Comparison of ENCODE assay signal across 17 cellular contexts in the genomic region with DNA sequence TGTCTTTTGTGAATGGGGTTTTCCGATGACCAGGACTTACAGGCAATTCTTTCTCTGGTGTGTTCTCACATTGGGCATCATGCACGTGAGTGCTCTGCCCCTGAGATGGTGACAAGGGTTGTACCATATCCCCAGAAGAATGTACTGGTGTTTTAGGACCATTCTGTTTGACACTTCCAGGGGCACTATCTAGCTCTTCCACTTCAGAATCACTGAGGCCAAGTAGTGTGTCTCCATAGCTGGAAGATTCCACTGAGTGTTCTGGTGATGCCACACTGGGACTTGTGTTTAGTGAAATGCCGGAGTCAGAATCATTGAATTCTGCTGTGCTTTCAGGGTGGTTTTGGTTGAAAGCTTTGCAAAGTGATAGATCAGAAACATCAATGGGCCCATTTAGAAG. TPM values are rescaled to one million over a fixed set of nuclear protein-coding genes. Genes with fewer than 3 reads are reported as not detected.
A peak's percentile ranks its signal among the peaks of the same experiment; 100 is the strongest.
DNase-seq lines count a peak whose midpoint lies in the region; ATAC-seq, FAIRE-seq and TF ChIP-seq lines count a peak whose summit lies in the region.
"Had no signal": no experiment of that assay in that cellular context is flagged by ENCODE, and none has a peak within 500 bp of the region (broad histone marks: within the 10 kb centered on the region; RNA-seq: fewer than 3 reads in every experiment).

No MANE protein-coding gene starts in this region.

- peaks cover 2% of the 10 kb centered on the region for H3K9me3 Mint-ChIP-seq in CD8-positive, alpha-beta T cell
- no peaks in the 10 kb centered on the region for H3K9me3 Mint-ChIP-seq in activated CD8-positive, alpha-beta T cell treated with anti-CD3 and anti-CD28 coated beads, Interleukin-2, amount 10 ng/mL, durations not matched to agents 7 days and 5 days (ENCODE audit: insufficient read depth)
- no peaks in the 10 kb centered on the region for H3K9me3 Mint-ChIP-seq in mesothelial cell of epicardium

- no peak overlapping the region for H3K4me2 ChIP-seq in A549

- DNase-seq in A549 (ENCODE audit: low read depth in 1 of 2, low spot score in 1 of 2) (no peak), mesothelial cell of epicardium (ENCODE audit: low spot score in 2 of 2, unreplicated experiment in 2 of 2) (no peak), D341Med (ENCODE audit: low spot score) (no peak), mesenteric fat pad (ENCODE audit: low spot score) (no peak), DMS53 treated with DMSO at 0.1 percent for 48 hours (lab: John Stamatoyannopoulos, UW; ENCODE audit: unreplicated experiment) (no peak), middle frontal gyrus (ENCODE audit: extremely low spot score, low spot score) (no peak)
- no peak for DNase-seq in CD8-positive, alpha-beta T cell
- no peak for DNase-seq in activated CD8-positive, alpha-beta T cell treated with anti-CD3 and anti-CD28 coated beads, Interleukin-2, amount 10 ng/mL, durations not matched to agents 7 days and 5 days
- DNase-seq: effector memory CD4-positive, alpha-beta T cell; GF-D8; head of caudate nucleus; Kasumi-1; NCI-H1092 treated with DMSO at 0.1 percent for 48 hours; NCI-H526; pancreas; stimulated activated CD4-positive, alpha-beta T cell treated with anti-CD3 and anti-CD28 coated beads, Interleukin-2, amount 100 ng/mL, for 24 hours had no signal

- H3K4me1 Mint-ChIP-seq in CD8-positive, alpha-beta T cell (ENCODE audit: low read depth) = peaks cover 42% of the 10 kb centered on the region
- peaks cover 7% of the 10 kb centered on the region for H3K4me1 Mint-ChIP-seq in activated CD8-positive, alpha-beta T cell treated with anti-CD3 and anti-CD28 coated beads, Interleukin-2, amount 10 ng/mL, durations not matched to agents 7 days and 5 days (ENCODE audit: low read depth)
- peaks cover 10% of the 10 kb centered on the region for H3K4me1 Mint-ChIP-seq in mesothelial cell of epicardium

- POLR2A ChIA-PET in A549 (lab: Yijun Ruan, JAX) = interaction anchor here (0.9 to 1.4 kb wide), 2 partner anchors 8 to 32 kb away, joined by 3 to 5 read pairs; no protein-coding TSS in a partner anchor
- POLR2A ChIA-PET in CD8-positive, alpha-beta T cell (lab: Charles Lee) = interaction anchor here (0.8 to 11.2 kb wide), 2 partner anchors 19 to 33 kb away, joined by 3 to 87 read pairs; partner anchors contain the start of genes HNRNPA3 and NFE2L2
- POLR2A ChIA-PET in activated CD8-positive, alpha-beta T cell treated with anti-CD3 and anti-CD28 coated beads, Interleukin-2, amount 10 ng/mL, durations not matched to agents 7 days and 5 days (lab: Charles Lee) = interaction anchor here (1.1 to 3.3 kb wide), 3 partner anchors 9 to 33 kb away, joined by 3 to 25 read pairs (median 3); partner anchors contain the start of gene NFE2L2

- no peak for FAIRE-seq in A549 (lab: Jason Lieb, UNC)
- FAIRE-seq: pancreas had no signal

- peak overlapping the region; percentile 42 for H3K27ac Mint-ChIP-seq in CD8-positive, alpha-beta T cell
- peak overlapping the region; percentile 26 for H3K27ac Mint-ChIP-seq in activated CD8-positive, alpha-beta T cell treated with anti-CD3 and anti-CD28 coated beads, Interleukin-2, amount 10 ng/mL, durations not matched to agents 7 days and 5 days
- H3K27ac Mint-ChIP-seq in mesothelial cell of epicardium = peak overlapping the region; percentile 37

- H3K9me3 ChIP-seq in A549 = no peaks in the 10 kb centered on the region
- H3K9me3 ChIP-seq in CD8-positive, alpha-beta T cell (ENCODE audit: low read length) = no peaks in the 10 kb centered on the region
- H3K9me3 ChIP-seq: pancreas, SJSA1 had no signal

- H3K27me3 ChIP-seq in CD8-positive, alpha-beta T cell (ENCODE audit: insufficient read depth, low read length) = no peaks in the 10 kb centered on the region
- H3K27me3 ChIP-seq: pancreas, SJSA1 had no signal

- no peaks in the 10 kb centered on the region for H3K27me3 Mint-ChIP-seq in CD8-positive, alpha-beta T cell (ENCODE audit: low read depth)
- no peaks in the 10 kb centered on the region for H3K27me3 Mint-ChIP-seq in activated CD8-positive, alpha-beta T cell treated with anti-CD3 and anti-CD28 coated beads, Interleukin-2, amount 10 ng/mL, durations not matched to agents 7 days and 5 days (ENCODE audit: low read depth)
- H3K27me3 Mint-ChIP-seq in mesothelial cell of epicardium (ENCODE audit: low read depth) = no peaks in the 10 kb centered on the region

- ATAC-seq in A549 = no peak
- ATAC-seq in CD8-positive, alpha-beta T cell = no peak
- ATAC-seq in activated CD8-positive, alpha-beta T cell treated with anti-CD3 and anti-CD28 coated beads, Interleukin-2, amount 10 ng/mL, durations not matched to agents 7 days and 5 days = no peak
- ATAC-seq: pancreas had no signal

- no peak overlapping the region for H3K4me3 ChIP-seq in A549
- no peak overlapping the region for H3K4me3 ChIP-seq in CD8-positive, alpha-beta T cell (ENCODE audit: low read depth, low read length)
- H3K4me3 ChIP-seq: pancreas, SJSA1 had no signal

- no peak for TF ChIP-seq RAD21 in A549 (conservative IDR thresholded peaks at IDR 0.05 in 1 of 2, IDR thresholded peaks at IDR 0.05 in 1 of 2)

- TF ChIP-seq CTCF in A549 (IDR thresholded peaks at IDR 0.05) (no peak), mesothelial cell of epicardium (IDR thresholded peaks at IDR 0.05; ENCODE audit: unreplicated experiment) (no peak)
- TF ChIP-seq CTCF in CD8-positive, alpha-beta T cell (IDR thresholded peaks at IDR 0.05) = no peak

- TF ChIP-seq POLR2A in A549 (IDR thresholded peaks at IDR 0.05; ENCODE audit: low read length) = no peak

- H3K36me3 ChIP-seq in CD8-positive, alpha-beta T cell (ENCODE audit: insufficient read depth, low read length) = peaks cover 39% of the 10 kb centered on the region

- WGBS in A549 (ENCODE audit: missing lambda C conversion rate) = 79% methylated on average over 3 of the region's 3 CpGs

- CTCF ChIA-PET in A549 (lab: Yijun Ruan, JAX) = interaction anchor here (1.4 to 3.2 kb wide), 4 partner anchors 9 to 66 kb away, joined by 4 to 15 read pairs (median 8); no protein-coding TSS in a partner anchor
- CTCF ChIA-PET in CD8-positive, alpha-beta T cell (lab: Charles Lee) = interaction anchor here (1.1 to 4.1 kb wide), 3 partner anchors 29 to 67 kb away, joined by 3 to 18 read pairs (median 4); no protein-coding TSS in a partner anchor
- CTCF ChIA-PET in activated CD8-positive, alpha-beta T cell treated with anti-CD3 and anti-CD28 coated beads, Interleukin-2, amount 10 ng/mL, durations not matched to agents 7 days and 5 days (lab: Charles Lee) = interaction anchor here (0.9 to 1.8 kb wide), 9 partner anchors 9 to 104 kb away, joined by 3 to 5 read pairs (median 4); partner anchors contain the start of gene NFE2L2

- intact Hi-C loops in CD8-positive, alpha-beta T cell (cut with DNase I, micrococcal nuclease) = loop anchor here in 1 of 2 experiments (2.0 kb wide), 1 partner anchor 16 kb away; no protein-coding TSS in a partner anchor

- no peak overlapping the region for H3K27ac ChIP-seq in A549
- H3K27ac ChIP-seq in CD8-positive, alpha-beta T cell (ENCODE audit: low read depth, low read length) = no peak overlapping the region
- H3K27ac ChIP-seq: pancreas, SJSA1 had no signal

- peaks cover 69% of the 10 kb centered on the region for H3K36me3 Mint-ChIP-seq in CD8-positive, alpha-beta T cell
- H3K36me3 Mint-ChIP-seq in activated CD8-positive, alpha-beta T cell treated with anti-CD3 and anti-CD28 coated beads, Interleukin-2, amount 10 ng/mL, durations not matched to agents 7 days and 5 days (ENCODE audit: low read depth) = peaks cover 65% of the 10 kb centered on the region
- peaks cover 52% of the 10 kb centered on the region for H3K36me3 Mint-ChIP-seq in mesothelial cell of epicardium

- H3K4me3 Mint-ChIP-seq in CD8-positive, alpha-beta T cell = no peak overlapping the region
- H3K4me3 Mint-ChIP-seq in activated CD8-positive, alpha-beta T cell treated with anti-CD3 and anti-CD28 coated beads, Interleukin-2, amount 10 ng/mL, durations not matched to agents 7 days and 5 days = no peak overlapping the region
- no peak overlapping the region for H3K4me3 Mint-ChIP-seq in mesothelial cell of epicardium

- peaks cover 62% of the 10 kb centered on the region; the same call in 2 of the 3 replicates for H3K4me1 ChIP-seq in A549
- H3K4me1 ChIP-seq in CD8-positive, alpha-beta T cell (ENCODE audit: insufficient read depth, low read length) = no peaks in the 10 kb centered on the region

- TF ChIP-seq EP300 in A549 (IDR thresholded peaks at IDR 0.05) = no peak

TF ChIP-seq in A549, 52 proteins besides CTCF, POLR2A, EP300 and RAD21 (continues in another document):
- no peak for TF ChIP-seq BHLHE40 (IDR thresholded peaks at IDR 0.05; ENCODE audit: low read depth, low read length)
- TF ChIP-seq POLR2AphosphoS2 (conservative IDR thresholded peaks at IDR 0.05; ENCODE audit: low read length) = 0 out of 2 replicates have a peak, but pooled peaks have one; percentile 66
- TF ChIP-seq, protein P1, sequence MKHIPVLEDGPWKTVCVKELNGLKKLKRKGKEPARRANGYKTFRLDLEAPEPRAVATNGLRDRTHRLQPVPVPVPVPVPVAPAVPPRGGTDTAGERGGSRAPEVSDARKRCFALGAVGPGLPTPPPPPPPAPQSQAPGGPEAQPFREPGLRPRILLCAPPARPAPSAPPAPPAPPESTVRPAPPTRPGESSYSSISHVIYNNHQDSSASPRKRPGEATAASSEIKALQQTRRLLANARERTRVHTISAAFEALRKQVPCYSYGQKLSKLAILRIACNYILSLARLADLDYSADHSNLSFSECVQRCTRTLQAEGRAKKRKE (CRISPR knock-in tag; IDR thresholded peaks at IDR 0.05; ENCODE audit: low read depth) = no peak
- no peak for TF ChIP-seq MAFK (IDR thresholded peaks at IDR 0.05; ENCODE audit: partially characterized antibody)

RNA-seq across cellular contexts. Expression of gene HNRNPA3, which starts 18.7 kb away (rescaled TPM):
- polyA plus RNA-seq in A549 (2011; rRNA removed) (250 and 357 TPM in 2 replicates), A549 (2017; fragmentation: RNase III; extraction: RNeasy Plus Mini Kit Qiagen cat#74134 plus additional on column Dnase treatment) (714 to 805 TPM (median 755 TPM) in 3 replicates)
- 101 and 131 TPM in 2 replicates for polyA plus RNA-seq in A549 (2012; cell fraction: cytosol; rRNA removed)
- polyA plus RNA-seq in A549 (2012; cell fraction: nucleus; rRNA removed) = 27.7 and 52.1 TPM in 2 replicates
- 32.7 and 35.5 TPM in 2 replicates for polyA minus RNA-seq in A549 (2011; rRNA and poly(A)+ RNA removed)
- 100 to 1,000 TPM; 144 to 160 TPM for total RNA-seq in CD8-positive, alpha-beta T cell
- total RNA-seq in activated CD8-positive, alpha-beta T cell treated with anti-CD3 and anti-CD28 coated beads, Interleukin-2, amount 10 ng/mL, durations not matched to agents 7 days and 5 days = 100 to 1,000 TPM; 329 to 350 TPM
- total RNA-seq in mesothelial cell of epicardium (264 to 274 TPM (median 269 TPM) in 3 replicates), mesenteric fat pad (148 TPM)

RNA-seq across cellular contexts. Expression of gene NFE2L2, which starts 33.3 kb away (rescaled TPM):
- polyA plus RNA-seq in A549 (2011; rRNA removed) = 146 and 162 TPM in 2 replicates
- 39.8 and 49.5 TPM in 2 replicates for polyA plus RNA-seq in A549 (2012; cell fraction: cytosol; rRNA removed)
- 31.1 and 38.8 TPM in 2 replicates for polyA plus RNA-seq in A549 (2012; cell fraction: nucleus; rRNA removed)
- 61.0 to 65.8 TPM (median 62.0 TPM) in 3 replicates for polyA plus RNA-seq in A549 (2017; fragmentation: RNase III; extraction: RNeasy Plus Mini Kit Qiagen cat#74134 plus additional on column Dnase treatment)
- polyA minus RNA-seq in A549 (2011; rRNA and poly(A)+ RNA removed) = 168 and 177 TPM in 2 replicates
- 10 to 100 TPM; 81.7 to 88.7 TPM for total RNA-seq in CD8-positive, alpha-beta T cell
- 10 to 100 TPM; 61.3 to 64.3 TPM for total RNA-seq in activated CD8-positive, alpha-beta T cell treated with anti-CD3 and anti-CD28 coated beads, Interleukin-2, amount 10 ng/mL, durations not matched to agents 7 days and 5 days
- total RNA-seq in mesothelial cell of epicardium = 93.1 to 93.9 TPM (median 93.3 TPM) in 3 replicates
- 94.0 TPM for total RNA-seq in mesenteric fat pad
